Comparison of ENCODE assay signal across 31 cellular contexts in the genomic region with DNA sequence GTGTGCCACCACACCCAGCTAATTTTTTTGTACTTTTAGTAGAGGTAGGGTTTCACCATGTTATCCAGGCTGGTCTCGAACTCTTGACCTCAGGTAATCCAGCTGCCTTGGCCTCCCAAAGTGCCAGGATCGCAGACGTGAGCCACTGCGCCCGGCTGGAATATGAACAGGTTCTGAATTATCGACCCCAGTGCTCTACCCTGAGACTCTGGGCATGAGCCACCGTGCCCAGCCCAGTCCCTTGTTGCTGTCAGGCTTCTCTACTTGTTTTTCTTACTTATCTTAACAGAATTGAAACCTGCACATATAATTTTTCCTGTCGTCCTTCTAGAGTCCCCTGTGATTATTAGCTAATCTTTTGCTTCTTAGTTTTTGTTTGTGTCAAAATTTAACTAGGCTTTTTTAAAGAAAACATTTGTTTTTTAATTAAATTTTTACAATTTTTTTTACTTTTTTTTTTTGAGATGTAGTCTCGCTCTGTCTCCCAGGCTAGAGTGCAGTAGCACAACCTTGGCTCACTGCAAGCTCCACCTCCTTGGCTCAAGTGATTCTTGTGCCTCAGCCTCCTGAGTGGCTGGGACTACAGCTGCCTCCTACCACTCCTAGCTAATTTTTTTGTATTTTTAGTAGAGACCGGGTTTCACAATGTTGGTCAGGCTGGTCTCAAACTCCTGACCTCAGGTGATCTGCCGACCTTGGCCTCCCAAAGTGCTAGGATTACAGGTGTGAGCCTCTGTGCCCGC.
"Had no signal": no experiment of that assay in that cellular context is flagged by ENCODE, and none has a peak within 500 bp of the region (broad histone marks: within the 10 kb centered on the region; RNA-seq: fewer than 3 reads in every experiment).

No MANE protein-coding gene starts in this region.

- H3K9me3 ChIP-seq: esophagus muscularis mucosa, gastrocnemius medialis had no signal

- H3K4me3 Mint-ChIP-seq: activated CD4-positive, alpha-beta memory T cell treated with anti-CD3 and anti-CD28 coated beads for 36 hours; activated CD4-positive, alpha-beta T cell treated with anti-CD3 and anti-CD28 coated beads for 36 hours; activated CD4-positive, alpha-beta T cell treated with anti-CD3 and anti-CD28 coated beads, Interleukin-2, amount 10 ng/mL, durations not matched to agents 24 days and 14 days; activated CD8-positive, alpha-beta memory T cell treated with anti-CD3 and anti-CD28 coated beads, Interleukin-2, amount 10 ng/mL, durations not matched to agents 7 days and 5 days; activated CD8-positive, alpha-beta T cell treated with anti-CD3 and anti-CD28 coated beads, Interleukin-2, amount 10 ng/mL, durations not matched to agents 7 days and 5 days; activated naive CD4-positive, alpha-beta T cell treated with anti-CD3 and anti-CD28 coated beads for 36 hours; activated naive CD4-positive, alpha-beta T cell treated with anti-CD3 and anti-CD28 coated beads, Interleukin-2, amount 50 U/mL, for 24 hours; activated naive CD8-positive, alpha-beta T cell treated with anti-CD3 and anti-CD28 coated beads for 36 hours; activated naive CD8-positive, alpha-beta T cell treated with anti-CD3 and anti-CD28 coated beads, Interleukin-2, amount 50 U/mL, for 24 hours; activated T-helper 1 cell treated with anti-CD3 and anti-CD28 coated beads, Interleukin-12 subunit alpha, Interleukin-12 subunit beta, Interleukin-2, Interleukin-4 antibody, amounts not matched to agents 30 ng/mL and 10 ng/mL and 1 ng/mL, durations not matched to agents 14 hours and 24 hours and 36 hours; central memory CD8-positive, alpha-beta T cell; dendritic cell treated with granulocyte-macrophage colony-stimulating factor and Interleukin-4, amounts not matched to agents 40 ng/mL and 50 ng/mL, for 4 days; endodermal cell; T-helper 17 cell; T-helper 2 cell treated with Interferon-gamma antibody and Interleukin-4, amounts not matched to agents 5 μg/mL and 100 μg/mL, for 36 hours had no signal

- DNase-seq: activated CD4-positive, alpha-beta memory T cell treated with anti-CD3 and anti-CD28 coated beads for 36 hours; activated CD4-positive, alpha-beta T cell treated with anti-CD3 and anti-CD28 coated beads for 36 hours; activated CD4-positive, alpha-beta T cell treated with anti-CD3 and anti-CD28 coated beads, Interleukin-2, amount 10 ng/mL, durations not matched to agents 24 days and 14 days; activated CD4-positive, CD25-positive, alpha-beta regulatory T cell; activated CD4-positive, CD25-positive, alpha-beta regulatory T cell treated with anti-CD3 and anti-CD28 coated beads, Interleukin-2, amount 50 U/mL, for 72 hours; activated CD8-positive, alpha-beta memory T cell treated with anti-CD3 and anti-CD28 coated beads, Interleukin-2, amount 10 ng/mL, durations not matched to agents 7 days and 5 days; activated CD8-positive, alpha-beta memory T cell treated with anti-CD3 and anti-CD28 coated beads, Interleukin-2, amount 50 U/mL, for 4 hours; activated CD8-positive, alpha-beta T cell treated with anti-CD3 and anti-CD28 coated beads, Interleukin-2, amount 10 ng/mL, durations not matched to agents 7 days and 5 days; activated effector memory CD4-positive, alpha-beta T cell treated with anti-CD3 and anti-CD28 coated beads, Interleukin-2, amount 50 U/mL, for 16 hours; activated naive CD4-positive, alpha-beta T cell treated with anti-CD3 and anti-CD28 coated beads for 36 hours; activated naive CD8-positive, alpha-beta T cell treated with anti-CD3 and anti-CD28 coated beads for 36 hours; activated naive CD8-positive, alpha-beta T cell treated with anti-CD3 and anti-CD28 coated beads, Interleukin-2, amount 50 U/mL, for 24 hours; activated T-cell treated with anti-CD3 and anti-CD28 coated beads, Interleukin-2, amount 50 U/mL, for 1 hour; activated T-cell treated with anti-CD3 and anti-CD28 coated beads, Interleukin-2, amount 50 U/mL, for 48 hours; dorsolateral prefrontal cortex; effector memory CD4-positive, alpha-beta T cell; endodermal cell; foreskin keratinocyte; gastrocnemius medialis; glutamatergic neuron; T-helper 1 cell; T-helper 17 cell; T1000 had no signal

- H3K27ac ChIP-seq: coronary artery, dorsolateral prefrontal cortex, esophagus muscularis mucosa, foreskin keratinocyte had no signal

- H3K9me3 Mint-ChIP-seq: activated CD4-positive, alpha-beta memory T cell treated with anti-CD3 and anti-CD28 coated beads for 36 hours; activated CD4-positive, alpha-beta T cell treated with anti-CD3 and anti-CD28 coated beads, Interleukin-2, amount 10 ng/mL, durations not matched to agents 24 days and 14 days; activated naive CD4-positive, alpha-beta T cell treated with anti-CD3 and anti-CD28 coated beads for 36 hours; activated naive CD4-positive, alpha-beta T cell treated with anti-CD3 and anti-CD28 coated beads, Interleukin-2, amount 50 U/mL, for 24 hours; activated naive CD8-positive, alpha-beta T cell treated with anti-CD3 and anti-CD28 coated beads for 36 hours; activated naive CD8-positive, alpha-beta T cell treated with anti-CD3 and anti-CD28 coated beads, Interleukin-2, amount 50 U/mL, for 24 hours; activated T-helper 1 cell treated with anti-CD3 and anti-CD28 coated beads, Interleukin-12 subunit alpha, Interleukin-12 subunit beta, Interleukin-2, Interleukin-4 antibody, amounts not matched to agents 30 ng/mL and 10 ng/mL and 1 ng/mL, durations not matched to agents 14 hours and 24 hours and 36 hours; activated T-helper 2 cell treated with anti-CD3 and anti-CD28 coated beads, Interferon-gamma antibody, Interleukin-2, Interleukin-4, amounts not matched to agents 10 μg/mL and 5 μg/mL and 100 μg/mL, durations not matched to agents 14 hours and 24 hours and 36 hours; central memory CD8-positive, alpha-beta T cell; dendritic cell treated with granulocyte-macrophage colony-stimulating factor and Interleukin-4, amounts not matched to agents 40 ng/mL and 50 ng/mL, for 4 days; endodermal cell; T-helper 2 cell treated with Interferon-gamma antibody and Interleukin-4, amounts not matched to agents 5 μg/mL and 100 μg/mL, for 36 hours had no signal

- H3K4me1 Mint-ChIP-seq: activated CD4-positive, alpha-beta T cell treated with anti-CD3 and anti-CD28 coated beads for 36 hours; activated CD8-positive, alpha-beta memory T cell treated with anti-CD3 and anti-CD28 coated beads, Interleukin-2, amount 10 ng/mL, durations not matched to agents 7 days and 5 days; endodermal cell had no signal

- H3K27me3 Mint-ChIP-seq: activated CD4-positive, alpha-beta memory T cell treated with anti-CD3 and anti-CD28 coated beads for 36 hours; activated CD4-positive, alpha-beta T cell treated with anti-CD3 and anti-CD28 coated beads for 36 hours; activated CD4-positive, alpha-beta T cell treated with anti-CD3 and anti-CD28 coated beads, Interleukin-2, amount 10 ng/mL, durations not matched to agents 24 days and 14 days; activated CD8-positive, alpha-beta memory T cell treated with anti-CD3 and anti-CD28 coated beads, Interleukin-2, amount 10 ng/mL, durations not matched to agents 7 days and 5 days; activated naive CD4-positive, alpha-beta T cell treated with anti-CD3 and anti-CD28 coated beads, Interleukin-2, amount 50 U/mL, for 24 hours; activated naive CD8-positive, alpha-beta T cell treated with anti-CD3 and anti-CD28 coated beads for 36 hours; activated naive CD8-positive, alpha-beta T cell treated with anti-CD3 and anti-CD28 coated beads, Interleukin-2, amount 50 U/mL, for 24 hours; central memory CD8-positive, alpha-beta T cell; dendritic cell treated with granulocyte-macrophage colony-stimulating factor and Interleukin-4, amounts not matched to agents 40 ng/mL and 50 ng/mL, for 4 days; T-helper 17 cell had no signal

- H3K27me3 ChIP-seq: dorsolateral prefrontal cortex, esophagus muscularis mucosa, foreskin keratinocyte, gastrocnemius medialis had no signal

- H3K27ac Mint-ChIP-seq: activated CD4-positive, alpha-beta memory T cell treated with anti-CD3 and anti-CD28 coated beads for 36 hours; activated CD4-positive, alpha-beta T cell treated with anti-CD3 and anti-CD28 coated beads for 36 hours; activated CD4-positive, alpha-beta T cell treated with anti-CD3 and anti-CD28 coated beads, Interleukin-2, amount 10 ng/mL, durations not matched to agents 24 days and 14 days; activated CD8-positive, alpha-beta memory T cell treated with anti-CD3 and anti-CD28 coated beads, Interleukin-2, amount 10 ng/mL, durations not matched to agents 7 days and 5 days; activated CD8-positive, alpha-beta T cell treated with anti-CD3 and anti-CD28 coated beads, Interleukin-2, amount 10 ng/mL, durations not matched to agents 7 days and 5 days; activated naive CD4-positive, alpha-beta T cell treated with anti-CD3 and anti-CD28 coated beads for 36 hours; activated naive CD4-positive, alpha-beta T cell treated with anti-CD3 and anti-CD28 coated beads, Interleukin-2, amount 50 U/mL, for 24 hours; activated naive CD8-positive, alpha-beta T cell treated with anti-CD3 and anti-CD28 coated beads for 36 hours; activated naive CD8-positive, alpha-beta T cell treated with anti-CD3 and anti-CD28 coated beads, Interleukin-2, amount 50 U/mL, for 24 hours; activated T-helper 1 cell treated with anti-CD3 and anti-CD28 coated beads, Interleukin-12 subunit alpha, Interleukin-12 subunit beta, Interleukin-2, Interleukin-4 antibody, amounts not matched to agents 30 ng/mL and 10 ng/mL and 1 ng/mL, durations not matched to agents 14 hours and 24 hours and 36 hours; dendritic cell treated with granulocyte-macrophage colony-stimulating factor and Interleukin-4, amounts not matched to agents 40 ng/mL and 50 ng/mL, for 4 days; endodermal cell; T-helper 17 cell; T-helper 2 cell treated with Interferon-gamma antibody and Interleukin-4, amounts not matched to agents 5 μg/mL and 100 μg/mL, for 36 hours had no signal

- H3K4me1 ChIP-seq: esophagus muscularis mucosa, foreskin keratinocyte had no signal

- H3K4me3 ChIP-seq: coronary artery, dorsolateral prefrontal cortex, esophagus muscularis mucosa, gastrocnemius medialis had no signal
